Comparison of ENCODE assay signal across 15 cellular contexts in the genomic region with DNA sequence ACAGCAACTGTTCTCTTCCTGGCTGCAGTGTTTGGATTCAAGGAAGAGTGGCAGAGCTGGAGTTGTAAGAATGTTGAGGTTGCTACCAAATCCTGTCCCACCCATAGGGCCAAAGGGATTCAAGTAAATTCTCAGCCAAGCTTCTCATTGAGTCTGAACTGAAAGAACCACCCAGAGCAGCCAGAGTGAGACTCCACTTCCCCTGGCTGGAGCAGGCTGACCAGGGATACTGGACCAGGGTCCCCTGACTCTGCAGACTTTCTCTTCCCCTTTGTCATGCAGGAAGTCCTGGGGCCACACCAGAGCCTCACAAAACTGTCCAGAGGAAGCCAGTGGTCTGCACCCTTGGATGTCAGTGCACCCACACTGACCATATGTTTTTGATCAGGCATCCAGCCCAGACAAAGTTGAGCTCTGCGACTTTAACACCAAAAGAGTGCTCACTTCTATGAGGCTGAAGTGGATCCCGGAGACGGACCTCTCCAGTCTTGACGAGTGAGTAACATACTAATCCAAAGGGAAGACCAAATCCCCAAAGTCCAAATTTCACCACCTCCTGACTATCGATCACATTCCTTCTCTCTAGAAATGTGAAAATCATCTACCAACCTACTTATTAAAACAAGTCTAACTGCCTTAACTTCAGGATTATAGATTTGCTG. TPM values are rescaled to one million over a fixed set of nuclear protein-coding genes. Genes with fewer than 3 reads are reported as not detected.
DNase-seq lines count a peak whose midpoint lies in the region; ATAC-seq and TF ChIP-seq lines count a peak whose summit lies in the region.
"Had no signal": no experiment of that assay in that cellular context is flagged by ENCODE, and none has a peak within 500 bp of the region (broad histone marks: within the 10 kb centered on the region; RNA-seq: fewer than 3 reads in every experiment).

No MANE protein-coding gene starts in this region.

- H3K27ac ChIP-seq in SK-N-MC (peak overlapping the region; percentile 49; the same call in 1 of the 2 replicates), rectal smooth muscle tissue (ENCODE audit: low read depth, low read length) (peak overlapping the region; percentile 45)
- H3K27ac ChIP-seq: SJSA1 had no signal

- H3K36me3 Mint-ChIP-seq in Caco-2 (ENCODE audit: insufficient read depth, unreplicated experiment) (peaks cover 74% of the 10 kb centered on the region), glutamatergic neuron (ENCODE audit: unreplicated experiment) (no peaks in the 10 kb centered on the region)
- no peaks in the 10 kb centered on the region for H3K36me3 Mint-ChIP-seq in activated CD8-positive, alpha-beta T cell treated with anti-CD3 and anti-CD28 coated beads for 36 hours (ENCODE audit: low read depth)

- no peaks in the 10 kb centered on the region for H3K27me3 Mint-ChIP-seq in Caco-2 (ENCODE audit: insufficient read depth, unreplicated experiment)
- H3K27me3 Mint-ChIP-seq in glutamatergic neuron (ENCODE audit: unreplicated experiment), result peaks cover 4% of the 10 kb centered on the region
- H3K27me3 Mint-ChIP-seq in activated CD8-positive, alpha-beta T cell treated with anti-CD3 and anti-CD28 coated beads for 36 hours, result peaks cover 36% of the 10 kb centered on the region

- BruUV-seq in Caco-2 (replicated peaks; lab: Mats Ljungman, UMichigan), result no TSS peak

- H3K27ac Mint-ChIP-seq in Caco-2 (ENCODE audit: unreplicated experiment), result peak overlapping the region; percentile 55
- H3K27ac Mint-ChIP-seq in glutamatergic neuron (ENCODE audit: unreplicated experiment), result peak overlapping the region; percentile 29
- H3K27ac Mint-ChIP-seq in activated CD8-positive, alpha-beta T cell treated with anti-CD3 and anti-CD28 coated beads for 36 hours, result no peak overlapping the region
- H3K27ac Mint-ChIP-seq: activated T-helper 2 cell treated with anti-CD3 and anti-CD28 coated beads, Interferon-gamma antibody, Interleukin-2, Interleukin-4, amounts not matched to agents 10 μg/mL and 5 μg/mL and 100 μg/mL, durations not matched to agents 14 hours and 24 hours and 36 hours had no signal

- H3K9ac ChIP-seq in SK-N-MC (ENCODE audit: insufficient read length) (no peak overlapping the region), rectal smooth muscle tissue (ENCODE audit: low read length) (no peak overlapping the region)

- intact Hi-C loops in Caco-2 (cut with micrococcal nuclease; ENCODE audit: unreplicated experiment), result loop anchor here (5.0 kb wide), 1 partner anchor 98 kb away; no protein-coding TSS in a partner anchor
- intact Hi-C loops in activated CD8-positive, alpha-beta T cell treated with anti-CD3 and anti-CD28 coated beads for 36 hours (cut with micrococcal nuclease), result loop anchor here (5.0 kb wide), 1 partner anchor 178 kb away; no protein-coding TSS in a partner anchor

- no peak for DNase-seq in Caco-2
- DNase-seq in SK-N-MC (ENCODE audit: low read depth, low spot score), result no peak
- DNase-seq in glutamatergic neuron, result no peak
- DNase-seq in activated CD8-positive, alpha-beta T cell treated with anti-CD3 and anti-CD28 coated beads for 36 hours, result no peak
- no peak for DNase-seq in NCI-H146 (lab: John Stamatoyannopoulos, UW)
- no peak for DNase-seq in stimulated activated naive CD4-positive, alpha-beta T cell treated with Interleukin-2 at 50 U/mL for 16 hours (lab: John Stamatoyannopoulos, UW)
- no peak for DNase-seq in NCI-H1105 treated with DMSO at 0.1 percent for 48 hours (lab: John Stamatoyannopoulos, UW)
- DNase-seq: activated CD4-positive, alpha-beta T cell treated with anti-CD3 and anti-CD28 coated beads for 1 hour; COR-L47; NCI-H1436 treated with DMSO at 0.1 percent for 48 hours; NCI-H82; stimulated activated CD4-positive, alpha-beta T cell treated with anti-CD3 and anti-CD28 coated beads, Interleukin-15, amount 100 ng/mL, for 24 hours had no signal

- POLR2A ChIA-PET in Caco-2 (lab: Charles Lee), result no interaction called here
- POLR2A ChIA-PET in activated CD8-positive, alpha-beta T cell treated with anti-CD3 and anti-CD28 coated beads for 36 hours (lab: Charles Lee), result no interaction called here

- CTCF ChIA-PET in Caco-2 (lab: Charles Lee), result no interaction called here
- CTCF ChIA-PET in activated CD8-positive, alpha-beta T cell treated with anti-CD3 and anti-CD28 coated beads for 36 hours (lab: Charles Lee), result no interaction called here

- no peak for ATAC-seq in activated CD8-positive, alpha-beta T cell treated with anti-CD3 and anti-CD28 coated beads for 36 hours

- TF ChIP-seq CTCF in Caco-2 (IDR thresholded peaks at IDR 0.05; ENCODE audit: insufficient read depth in 1 of 2, low read depth in 1 of 2, low read length in 1 of 2, severe bottlenecking in 1 of 2, unreplicated experiment in 1 of 2) (no peak), glutamatergic neuron (IDR thresholded peaks at IDR 0.05; ENCODE audit: partially characterized antibody, unreplicated experiment) (no peak)
- TF ChIP-seq CTCF in activated CD8-positive, alpha-beta T cell treated with anti-CD3 and anti-CD28 coated beads for 36 hours (IDR thresholded peaks at IDR 0.05), result no peak

- H3K4me3 Mint-ChIP-seq in Caco-2 (ENCODE audit: unreplicated experiment), result peak overlapping the region; percentile 33
- H3K4me3 Mint-ChIP-seq in glutamatergic neuron (ENCODE audit: unreplicated experiment), result peak overlapping the region; percentile 94
- H3K4me3 Mint-ChIP-seq in activated CD8-positive, alpha-beta T cell treated with anti-CD3 and anti-CD28 coated beads for 36 hours, result no peak overlapping the region

- H3K9me3 ChIP-seq in Caco-2 (no peaks in the 10 kb centered on the region), SK-N-MC (ENCODE audit: low read depth, low read length) (no peaks in the 10 kb centered on the region)
- H3K9me3 ChIP-seq: SJSA1 had no signal

- H3K27me3 ChIP-seq in Caco-2 (replicated peaks; ENCODE audit: control insufficient read depth, insufficient read depth, low read length) (no peaks in the 10 kb centered on the region), rectal smooth muscle tissue (ENCODE audit: control insufficient read depth, insufficient read depth, low read length) (no peaks in the 10 kb centered on the region)

- H3K9me3 Mint-ChIP-seq in Caco-2 (ENCODE audit: unreplicated experiment) (no peaks in the 10 kb centered on the region), glutamatergic neuron (ENCODE audit: unreplicated experiment) (peaks cover 12% of the 10 kb centered on the region)
- H3K9me3 Mint-ChIP-seq in activated CD8-positive, alpha-beta T cell treated with anti-CD3 and anti-CD28 coated beads for 36 hours, result no peaks in the 10 kb centered on the region
- H3K9me3 Mint-ChIP-seq: activated T-helper 2 cell treated with anti-CD3 and anti-CD28 coated beads, Interferon-gamma antibody, Interleukin-2, Interleukin-4, amounts not matched to agents 10 μg/mL and 5 μg/mL and 100 μg/mL, durations not matched to agents 14 hours and 24 hours and 36 hours had no signal

- H3K36me3 ChIP-seq in Caco-2 (ENCODE audit: control insufficient read depth, insufficient read depth, low read length) (no peaks in the 10 kb centered on the region), SK-N-MC (ENCODE audit: insufficient read depth, low read length) (no peaks in the 10 kb centered on the region), rectal smooth muscle tissue (ENCODE audit: control insufficient read depth, insufficient read depth, low read length) (no peaks in the 10 kb centered on the region)

- H3K4me1 ChIP-seq in Caco-2 (peaks cover 43% of the 10 kb centered on the region), rectal smooth muscle tissue (ENCODE audit: control insufficient read depth, insufficient read depth, low read length) (peaks cover 16% of the 10 kb centered on the region)

- H3K4me1 Mint-ChIP-seq in Caco-2 (ENCODE audit: low read depth, unreplicated experiment) (peaks cover 24% of the 10 kb centered on the region), glutamatergic neuron (ENCODE audit: low read depth, unreplicated experiment) (peaks cover 32% of the 10 kb centered on the region)
- H3K4me1 Mint-ChIP-seq in activated CD8-positive, alpha-beta T cell treated with anti-CD3 and anti-CD28 coated beads for 36 hours (ENCODE audit: low read depth), result peaks cover 8% of the 10 kb centered on the region

- H3K4me3 ChIP-seq in Caco-2 (ENCODE audit: low read depth, low read length) (no peak overlapping the region), SK-N-MC (peak overlapping the region; percentile 38; the same call in 1 of the 2 replicates), rectal smooth muscle tissue (ENCODE audit: low read length) (no peak overlapping the region)
- H3K4me3 ChIP-seq: SJSA1 had no signal

RNA-seq across cellular contexts. Expression of gene NXN, which starts 4.1 kb away (rescaled TPM):
- total RNA-seq in Caco-2 (2022) (68.4 and 76.7 TPM in 2 replicates), glutamatergic neuron (ENCODE audit: unreplicated experiment) (177 TPM)
- 1 to 10 TPM; 1.2 to 1.4 TPM for total RNA-seq in activated CD8-positive, alpha-beta T cell treated with anti-CD3 and anti-CD28 coated beads for 36 hours

RNA-seq across cellular contexts. Expression of gene TIMM22, which starts 21.5 kb away (rescaled TPM):
- total RNA-seq in Caco-2 (2022) (20.1 and 20.6 TPM in 2 replicates), glutamatergic neuron (ENCODE audit: unreplicated experiment) (22.0 TPM)
- total RNA-seq in activated CD8-positive, alpha-beta T cell treated with anti-CD3 and anti-CD28 coated beads for 36 hours, result 10 to 100 TPM in 1 of 2 experiments, 1 to 10 TPM in 1; 8.8 to 10.2 TPM

Comparison
In these comparisons a context has a peak if more than half of its experiments do, and no peak if none do; other contexts are left out.
1. RNA of gene NXN, which starts 4.1 kb away (total RNA-seq): 177 TPM in glutamatergic neuron (single experiment) and 68.4 to 76.7 TPM in Caco-2; 1.2 to 1.4 TPM in activated CD8-positive, alpha-beta T cell treated with anti-CD3 and anti-CD28 coated beads for 36 hours; every median in the first group is over 10 times any median in the second.